In genomic region chr3:9951598-9951961, GRCh38 we compare ENCODE assay signal across 8 cellular contexts. TPM values are rescaled to one million over a fixed set of nuclear protein-coding genes. Genes with fewer than 3 reads are reported as not detected.
A peak's percentile ranks its signal among the peaks of the same experiment; 100 is the strongest.
DNase-seq lines count a peak whose midpoint lies in the region; ATAC-seq, FAIRE-seq and TF ChIP-seq lines count a peak whose summit lies in the region.

No MANE protein-coding gene starts in this region.

- no peaks in the 10 kb centered on the region for H3K27me3 ChIP-seq in BLaER1
- H3K27me3 ChIP-seq in astrocyte (ENCODE audit: insufficient read depth, low read length) = no peaks in the 10 kb centered on the region

- no peaks in the 10 kb centered on the region for H4K20me1 ChIP-seq in BLaER1
- no peaks in the 10 kb centered on the region for H4K20me1 ChIP-seq in astrocyte (ENCODE audit: insufficient read depth, low read length)

- H3K9me3 Mint-ChIP-seq in astrocyte (ENCODE audit: unreplicated experiment) (no peaks in the 10 kb centered on the region), mesothelial cell of epicardium (no peaks in the 10 kb centered on the region)

- H3K4me1 Mint-ChIP-seq in astrocyte (ENCODE audit: low read depth, unreplicated experiment) (no peaks in the 10 kb centered on the region), mesothelial cell of epicardium (peaks cover 14% of the 10 kb centered on the region)

- TF ChIP-seq CTCF in HEK293 (tag by site-specific recombination; IDR thresholded peaks at IDR 0.05) (no peak), astrocyte (IDR thresholded peaks at IDR 0.05; ENCODE audit: insufficient read depth, low read depth, low read length) (no peak), mesothelial cell of epicardium (IDR thresholded peaks at IDR 0.05; ENCODE audit: unreplicated experiment) (no peak), lower leg skin (IDR thresholded peaks at IDR 0.05) (no peak)

- H3K27ac Mint-ChIP-seq in astrocyte (ENCODE audit: unreplicated experiment) (no peak overlapping the region), mesothelial cell of epicardium (no peak overlapping the region)

- H3K36me3 ChIP-seq in BLaER1 = peaks cover 32% of the 10 kb centered on the region
- H3K36me3 ChIP-seq in HEK293 (ENCODE audit: control insufficient read depth in 2 of 2, insufficient read depth in 1 of 2, low read length in 2 of 2) = peaks cover 0 to 19% of the 10 kb centered on the region in 2 experiments; a peak in 1 of 3 replicates
- H3K36me3 ChIP-seq in astrocyte (ENCODE audit: insufficient read depth, low read length) = no peaks in the 10 kb centered on the region

- CTCF ChIA-PET in HEK293 (lab: Yijun Ruan, JAX) = interaction anchor here (0.8 kb wide), 1 partner anchor 174 kb away, joined by 3 read pairs; no protein-coding TSS in a partner anchor

- H3K4me3 ChIP-seq in BLaER1 = peak overlapping the region; percentile 80
- peak overlapping the region; percentile 47 for H3K4me3 ChIP-seq in HEK293 (ENCODE audit: low read depth, low read length)
- peak overlapping the region; percentile 66 for H3K4me3 ChIP-seq in astrocyte (ENCODE audit: insufficient read depth, low read depth, low read length)
- no peak overlapping the region for H3K4me3 ChIP-seq in lower leg skin (ENCODE audit: low read depth, poor library complexity, severe bottlenecking)

- intact Hi-C loops in lower leg skin (cut with DNase I; ENCODE audit: low total_unique reads) = no loop called here

- 39 to 41% methylated on average over 10 of the region's 10 CpGs for WGBS in lower leg skin, 2 donors

- H3K36me3 Mint-ChIP-seq in astrocyte (ENCODE audit: low read depth, unreplicated experiment) (peaks cover 5% of the 10 kb centered on the region), mesothelial cell of epicardium (no peaks in the 10 kb centered on the region)

- H3K9ac ChIP-seq in BLaER1 = peak overlapping the region; percentile 71
- peak overlapping the region; percentile 56 for H3K9ac ChIP-seq in astrocyte (ENCODE audit: low read length)

- FAIRE-seq in astrocyte (lab: Jason Lieb, UNC) = no peak

- H3K27me3 Mint-ChIP-seq in astrocyte (ENCODE audit: low read depth, unreplicated experiment) (peaks cover 22% of the 10 kb centered on the region), mesothelial cell of epicardium (ENCODE audit: low read depth) (no peaks in the 10 kb centered on the region)

- H3K9me3 ChIP-seq in BLaER1 = no peaks in the 10 kb centered on the region
- H3K9me3 ChIP-seq in HEK293 (ENCODE audit: control insufficient read depth, insufficient read depth, low read depth, low read length) = no peaks in the 10 kb centered on the region
- no peaks in the 10 kb centered on the region for H3K9me3 ChIP-seq in astrocyte (ENCODE audit: insufficient read depth, low read depth, low read length)

- H3K27ac ChIP-seq in BLaER1 (peak overlapping the region; percentile 58), HEK293 (ENCODE audit: extremely low read depth, low read depth, low read length) (no peak overlapping the region), astrocyte (ENCODE audit: low read depth, low read length) (no peak overlapping the region), substantia nigra (ENCODE audit: low read depth, low read length, poor library complexity, severe bottlenecking) (no peak overlapping the region)

- peak overlapping the region; percentile 97 for H3K4me2 ChIP-seq in BLaER1
- H3K4me2 ChIP-seq in astrocyte (ENCODE audit: low read length) = peak overlapping the region; percentile 89

- no peak for DNase-seq in astrocyte (ENCODE audit: low read depth)
- DNase-seq in mesothelial cell of epicardium (ENCODE audit: low spot score in 2 of 2, unreplicated experiment in 2 of 2) = no peak
- no peak for DNase-seq in lower leg skin (ENCODE audit: low spot score in 2 of 2)
- DNase-seq in substantia nigra (lab: John Stamatoyannopoulos, UW) = no peak

- no peak for ATAC-seq in GM19397 (IDR thresholded peaks at IDR 0.05; ENCODE audit: unreplicated experiment)
- no peak for ATAC-seq in GM19455 (IDR thresholded peaks at IDR 0.05; ENCODE audit: unreplicated experiment)

- H3K4me3 Mint-ChIP-seq in astrocyte (ENCODE audit: unreplicated experiment) (peak overlapping the region; percentile 76), mesothelial cell of epicardium (peak overlapping the region; percentile 75)

- POLR2A ChIA-PET in HEK293 (lab: Yijun Ruan, JAX) = interaction anchor here (0.6 to 2.1 kb wide), 5 partner anchors 9 to 244 kb away, joined by 4 to 11 read pairs (median 5); partner anchors contain the start of genes CRELD1 and FANCD2

- no peaks in the 10 kb centered on the region for H3K79me2 ChIP-seq in astrocyte (ENCODE audit: insufficient read depth, low read length)

- H2AFZ ChIP-seq in astrocyte (ENCODE audit: low read depth, low read length) = peak overlapping the region; percentile 77

- TF ChIP-seq POLR2A in lower leg skin (IDR thresholded peaks at IDR 0.05) = no peak

- H3K4me1 ChIP-seq in BLaER1 (peaks cover 38% of the 10 kb centered on the region), HEK293 (ENCODE audit: control insufficient read depth, insufficient read depth, low read length) (peaks cover 14% of the 10 kb centered on the region), astrocyte (ENCODE audit: insufficient read depth, low read length) (peaks cover 11% of the 10 kb centered on the region)

TF ChIP-seq in HEK293, 187 proteins besides CTCF, POLR2A, EP300 and RAD21:
- TF ChIP-seq ZNF768 (tag by site-specific recombination; IDR thresholded peaks at IDR 0.05) = peak; percentile 99
- no peak for TF ChIP-seq ZNF692 (tag by site-specific recombination; IDR thresholded peaks at IDR 0.05)

RNA-seq across cellular contexts. Expression of gene PRRT3, which starts 0.6 kb away (rescaled TPM):
- total RNA-seq in astrocyte = 2.2 and 2.4 TPM in 2 replicates
- total RNA-seq in mesothelial cell of epicardium = 8.2 to 9.2 TPM (median 8.3 TPM) in 3 replicates
- total RNA-seq in lower leg skin = 1 to 10 TPM; 3.2 to 6.4 (median 4.0) TPM

RNA-seq across cellular contexts. Expression of gene CRELD1, which starts 17.9 kb away (rescaled TPM):
- total RNA-seq in astrocyte (18.8 and 26.2 TPM in 2 replicates), mesothelial cell of epicardium (39.8 to 42.3 TPM (median 40.5 TPM) in 3 replicates), lower leg skin (10 to 100 TPM; 16.1 to 58.8 (median 28.3) TPM)

RNA-seq across cellular contexts. Expression of gene IL17RC, which starts 34.7 kb away (rescaled TPM):
- total RNA-seq in astrocyte (20.1 and 23.9 TPM in 2 replicates), mesothelial cell of epicardium (28.8 to 30.2 TPM (median 29.6 TPM) in 3 replicates), lower leg skin (100 to 1,000 TPM in 3 of 4 donors, 10 to 100 TPM in 1; 95.5 to 155 (median 113) TPM)

RNA-seq across cellular contexts. Expression of gene EMC3, which starts 35.1 kb away (rescaled TPM):
- total RNA-seq in astrocyte = 59.7 and 61.0 TPM in 2 replicates
- 30.6 to 35.8 TPM (median 34.7 TPM) in 3 replicates for total RNA-seq in mesothelial cell of epicardium
- 100 to 1,000 TPM; 101 to 108 (median 104) TPM for total RNA-seq in lower leg skin

RNA-seq across cellular contexts. Expression of gene IL17RE, which starts 48.9 kb away (rescaled TPM):
- total RNA-seq in astrocyte (3.7 and 4.6 TPM in 2 replicates), mesothelial cell of epicardium (22.1 to 24.1 TPM (median 23.6 TPM) in 3 replicates), lower leg skin (100 to 1,000 TPM in 1 of 4 donors, 10 to 100 TPM in 3; 71.1 to 117 (median 81.1) TPM)
